Comparison of ENCODE assay signal across 8 cellular contexts in genomic region chr7:30771859-30772429, GRCh38. TPM values are rescaled to one million over a fixed set of nuclear protein-coding genes. Genes with fewer than 3 reads are reported as not detected.
A peak's percentile ranks its signal among the peaks of the same experiment; 100 is the strongest.
DNase-seq lines count a peak whose midpoint lies in the region; ATAC-seq and FAIRE-seq lines count a peak whose summit lies in the region.

No MANE protein-coding gene starts in this region.

- intact Hi-C loops in right cardiac atrium (cut with DNase I), result no loop called here

- peak; percentile 60 for DNase-seq in activated CD8-positive, alpha-beta memory T cell treated with anti-CD3 and anti-CD28 coated beads, Interleukin-2, amount 50 U/mL, for 48 hours
- no peak for DNase-seq in activated CD8-positive, alpha-beta memory T cell treated with anti-CD3 and anti-CD28 coated beads, Interleukin-2, amount 50 U/mL, for 4 hours
- peak; percentile 26 to 39 for DNase-seq in activated T-cell treated with anti-CD3 and anti-CD28 coated beads, Interleukin-2, amount 50 U/mL, for 48 hours
- DNase-seq in right cardiac atrium, result no peak
- no peak for DNase-seq in small intestine
- no peak for DNase-seq in effector CD8-positive, alpha-beta T cell (lab: John Stamatoyannopoulos, UW)
- no peak for DNase-seq in cerebellar nuclear complex (lab: John Stamatoyannopoulos, UW)

- H3K27ac ChIP-seq in right cardiac atrium (ENCODE audit: low read length) (peak overlapping the region; percentile 87), small intestine (ENCODE audit: low read depth in 1 of 2, low read length in 1 of 2) (peak overlapping the region; percentile 32 to 78)

- H3K36me3 ChIP-seq in small intestine (ENCODE audit: control insufficient read depth in 2 of 2, insufficient read depth in 2 of 2, low read length in 2 of 2), result no peaks in the 10 kb centered on the region

- H3K4me3 ChIP-seq in right cardiac atrium (ENCODE audit: low read length), result peak overlapping the region; percentile 85
- peak overlapping the region; percentile 82 to 86 for H3K4me3 ChIP-seq in small intestine (ENCODE audit: low read depth in 1 of 2, low read length in 2 of 2)

- no peaks in the 10 kb centered on the region for H3K9me3 ChIP-seq in right cardiac atrium (ENCODE audit: control insufficient read depth, low read length)
- H3K9me3 ChIP-seq in small intestine (ENCODE audit: control insufficient read depth, low read depth), result no peaks in the 10 kb centered on the region

- 1% methylated on average over 18 of the region's 18 CpGs for whole genome bisulfite sequencing in right cardiac atrium
- WGBS in small intestine, 3 donors, result 1 to 3% (median 2%) methylated on average over 18 of the region's 18 CpGs

- ATAC-seq in HG03159 (IDR thresholded peaks at IDR 0.05; ENCODE audit: unreplicated experiment) (peak; percentile 35), right cardiac atrium (peak; percentile 8 to 12)

- H3K27me3 ChIP-seq in right cardiac atrium (ENCODE audit: control insufficient read depth, insufficient read depth), result no peaks in the 10 kb centered on the region
- no peaks in the 10 kb centered on the region for H3K27me3 ChIP-seq in small intestine (ENCODE audit: control insufficient read depth in 2 of 2, insufficient read depth in 2 of 2, low read length in 2 of 2)

- H3K4me1 ChIP-seq in right cardiac atrium (ENCODE audit: control insufficient read depth, insufficient read depth, low read length), result peaks cover 2% of the 10 kb centered on the region
- H3K4me1 ChIP-seq in small intestine (ENCODE audit: control insufficient read depth in 2 of 2, insufficient read depth in 1 of 2, low read depth in 1 of 2, low read length in 1 of 2), result peaks cover 3 to 7% of the 10 kb centered on the region in 2 donors

- no peak for FAIRE-seq in small intestine (lab: Jason Lieb, UNC)

RNA-seq across cellular contexts. Expression of gene MINDY4, which starts 0.7 kb away (rescaled TPM):
- 1 to 10 TPM; 4.0 to 6.0 (median 5.6) TPM for total RNA-seq in right cardiac atrium
- polyA plus RNA-seq in right cardiac atrium (2.3 TPM), small intestine (1 to 10 TPM in 1 of 3 donors, under 1 TPM in 2; 0.22 to 3.6 (median 0.27) TPM)

RNA-seq across cellular contexts. Expression of gene INMT, which starts 20.0 kb away (rescaled TPM):
- 100 to 1,000 TPM in 3 of 4 donors, 10 to 100 TPM in 1; 87.9 to 180 (median 126) TPM for total RNA-seq in right cardiac atrium
- 103 TPM for polyA plus RNA-seq in right cardiac atrium
- polyA plus RNA-seq in small intestine, result 1 to 10 TPM; 1.1 to 6.1 (median 1.9) TPM

Comparison
In these comparisons a context has a peak if more than half of its experiments do, and no peak if none do; other contexts are left out.
1. DNase-seq: peak in activated CD8-positive, alpha-beta memory T cell treated with anti-CD3 and anti-CD28 coated beads, Interleukin-2, amount 50 U/mL, for 48 hours (single experiment) and activated T-cell treated with anti-CD3 and anti-CD28 coated beads, Interleukin-2, amount 50 U/mL, for 48 hours (2 of 2); none in activated CD8-positive, alpha-beta memory T cell treated with anti-CD3 and anti-CD28 coated beads, Interleukin-2, amount 50 U/mL, for 4 hours (single experiment), right cardiac atrium (0 of 3), small intestine (single experiment), effector CD8-positive, alpha-beta T cell (single experiment) and cerebellar nuclear complex (0 of 2).
2. RNA of gene INMT, which starts 20.0 kb away (polyA plus RNA-seq): 103 TPM in right cardiac atrium (single experiment); 1.1 to 6.1 TPM in small intestine; every median in the first group is over 10 times any median in the second.